Comparison of ENCODE assay signal across 21 cellular contexts in the genomic region with DNA sequence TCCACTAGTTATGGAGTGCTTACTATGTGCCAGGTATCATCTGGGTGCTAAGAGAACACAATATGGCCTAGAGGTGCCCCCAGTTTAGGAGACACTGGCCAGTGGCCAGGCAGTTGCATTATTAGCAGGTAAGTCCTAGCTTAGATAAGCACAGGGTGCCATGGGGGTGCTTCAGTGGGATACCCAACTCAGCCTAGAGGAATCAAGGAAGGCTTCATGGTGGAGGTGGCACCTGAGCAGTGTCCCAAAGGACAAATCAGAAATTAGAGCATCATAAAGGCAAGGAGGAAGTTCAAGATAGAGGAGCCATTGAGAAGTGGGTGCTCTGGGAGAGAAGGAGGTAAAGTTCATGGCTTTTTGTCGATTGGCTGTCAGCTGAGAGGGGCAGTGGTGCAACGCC. TPM values are rescaled to one million over a fixed set of nuclear protein-coding genes. Genes with fewer than 3 reads are reported as not detected.
"Had no signal": no experiment of that assay in that cellular context is flagged by ENCODE, and none has a peak within 500 bp of the region (broad histone marks: within the 10 kb centered on the region; RNA-seq: fewer than 3 reads in every experiment).

No MANE protein-coding gene starts in this region.

- H3K27ac ChIP-seq: HL-60, RWPE1 had no signal

- H3K9me3 ChIP-seq: SK-N-SH had no signal

- DNase-seq: KBM-7; MV-4-11; NCI-H1048; NCI-H1417; NCI-H1436 treated with DMSO at 0.1 percent for 48 hours; NCI-H1694; NCI-H187 treated with DMSO at 0.1 percent for 48 hours; NCI-H446 treated with DMSO at 0.1 percent for 48 hours; NCI-H526; NCI-H82; NK-92 treated with Interleukin-12 subunit alpha and Interleukin-12 subunit beta, amount 100 ng/mL, for 24 hours; PC-3; SHP77; SK-N-SH; SW 1271 had no signal

- ATAC-seq: Panc1, PC-3 had no signal

RNA-seq across cellular contexts. Expression of a gene that starts 31.9 kb away (rescaled TPM):
- total RNA-seq: LHCN-M2, OCI-LY7, SK-MEL-5 had no signal
